ENCODE assay signal across 31 cellular contexts in genomic region chr15:90227816-90228772, GRCh38. TPM values are rescaled to one million over a fixed set of nuclear protein-coding genes. Genes with fewer than 3 reads are reported as not detected.
DNase-seq lines count a peak whose midpoint lies in the region; ATAC-seq and TF ChIP-seq lines count a peak whose summit lies in the region.
"Had no signal": no experiment of that assay in that cellular context is flagged by ENCODE, and none has a peak within 500 bp of the region (broad histone marks: within the 10 kb centered on the region; RNA-seq: fewer than 3 reads in every experiment).

No MANE protein-coding gene starts in this region.

- no peak overlapping the region for H3K4me3 Mint-ChIP-seq in stimulated activated memory B cell treated with anti-CD40 and anti-IgM and Interleukin-4, amounts not matched to agents 10 μg/mL and 1 μg/mL and 100 μg/mL, for 72 hours
- H3K4me3 Mint-ChIP-seq: activated CD4-positive, alpha-beta memory T cell treated with anti-CD3 and anti-CD28 coated beads, Interleukin-2, amount 10 ng/mL, durations not matched to agents 7 days and 5 days; GM23338; nephron progenitor cell; stimulated activated naive B cell treated with anti-CD40 and anti-IgM and Interleukin-4, amounts not matched to agents 10 μg/mL and 1 μg/mL and 100 μg/mL, for 72 hours had no signal

- H3K27ac Mint-ChIP-seq in stimulated activated memory B cell treated with anti-CD40 and anti-IgM and Interleukin-4, amounts not matched to agents 10 μg/mL and 1 μg/mL and 100 μg/mL, for 72 hours: peak overlapping the region; percentile 49
- H3K27ac Mint-ChIP-seq: activated CD4-positive, alpha-beta memory T cell treated with anti-CD3 and anti-CD28 coated beads, Interleukin-2, amount 10 ng/mL, durations not matched to agents 7 days and 5 days; GM23338 had no signal

- ATAC-seq in stimulated activated memory B cell treated with anti-CD40 and anti-IgM and Interleukin-4, amounts not matched to agents 10 μg/mL and 1 μg/mL and 100 μg/mL, for 72 hours: no peak
- ATAC-seq in GM21737 (IDR thresholded peaks at IDR 0.05; ENCODE audit: unreplicated experiment) (no peak), GM18511 (IDR thresholded peaks at IDR 0.05; ENCODE audit: unreplicated experiment) (no peak)
- ATAC-seq: GM23338; left ventricle myocardium superior; right cardiac atrium; stimulated activated naive B cell treated with anti-CD40 and anti-IgM and Interleukin-4, amounts not matched to agents 10 μg/mL and 1 μg/mL and 100 μg/mL, for 72 hours had no signal

- no peaks in the 10 kb centered on the region for H3K9me3 Mint-ChIP-seq in stimulated activated memory B cell treated with anti-CD40 and anti-IgM and Interleukin-4, amounts not matched to agents 10 μg/mL and 1 μg/mL and 100 μg/mL, for 72 hours
- H3K9me3 Mint-ChIP-seq: activated CD4-positive, alpha-beta memory T cell treated with anti-CD3 and anti-CD28 coated beads, Interleukin-2, amount 10 ng/mL, durations not matched to agents 7 days and 5 days; GM23338; nephron progenitor cell; stimulated activated naive B cell treated with anti-CD40 and anti-IgM and Interleukin-4, amounts not matched to agents 10 μg/mL and 1 μg/mL and 100 μg/mL, for 72 hours had no signal

- H3K4me2 ChIP-seq in hepatocyte (no peak overlapping the region), OCI-LY7 (ENCODE audit: low read length) (no peak overlapping the region)
- H3K4me2 ChIP-seq: GM23338 had no signal

- H3K27ac ChIP-seq in hepatocyte (no peak overlapping the region), OCI-LY7 (ENCODE audit: low read depth, low read length, poor library complexity, severe bottlenecking) (no peak overlapping the region)
- H3K27ac ChIP-seq: SJCRH30, suprapubic skin had no signal

- TF ChIP-seq POLR2A in Raji (IDR thresholded peaks at IDR 0.05; ENCODE audit: insufficient read depth, low read depth, low read length): 0 out of 2 replicates have a peak, but pooled peaks have one; percentile 16

- 96% methylated on average over 38 of the region's 38 CpGs for WGBS in hepatocyte (ENCODE audit: low lambda C conversion rate, missing lambda C conversion rate)

- H3K36me3 Mint-ChIP-seq in stimulated activated memory B cell treated with anti-CD40 and anti-IgM and Interleukin-4, amounts not matched to agents 10 μg/mL and 1 μg/mL and 100 μg/mL, for 72 hours: peaks cover 60% of the 10 kb centered on the region

- CTCF ChIA-PET in OCI-LY7 (lab: Charles Lee; ENCODE audit: unreplicated experiment): no interaction called here

- DNase-seq in D341Med (ENCODE audit: low spot score) (peak; percentile 20), hepatocyte (ENCODE audit: low spot score) (peak; percentile 10), OCI-LY7 (ENCODE audit: low spot score) (no peak)
- DNase-seq: activated CD4-positive, alpha-beta memory T cell treated with anti-CD3 and anti-CD28 coated beads, Interleukin-2, amount 10 ng/mL, durations not matched to agents 7 days and 5 days; activated effector memory CD4-positive, alpha-beta T cell treated with anti-CD3 and anti-CD28 coated beads, Interleukin-2, amount 50 U/mL, for 16 hours; activated T-cell treated with anti-CD3 and anti-CD28 coated beads for 4 hours; central memory CD4-positive, alpha-beta T cell; DMS53; islet precursor cell; left ventricle myocardium superior; NCI-H1048; NCI-H1694 treated with DMSO at 0.1 percent for 48 hours; NCI-H526; nephron progenitor cell; NK-92 treated with Interleukin-12 subunit alpha and Interleukin-12 subunit beta, amount 100 ng/mL, for 24 hours; Peyer's patch; SJCRH30; stimulated activated CD4-positive, alpha-beta T cell treated with anti-CD3 and anti-CD28 coated beads, Interleukin-12 subunit alpha, Interleukin-12 subunit beta, amount 100 ng/mL, for 4 hours; stimulated activated CD4-positive, alpha-beta T cell treated with anti-CD3 and anti-CD28 coated beads, Interleukin-4, amount 100 ng/mL, for 24 hours; stimulated activated naive B cell treated with anti-CD40 and anti-IgM and Interleukin-4, amounts not matched to agents 10 μg/mL and 1 μg/mL and 100 μg/mL, for 72 hours had no signal

- H3K36me3 ChIP-seq in hepatocyte (replicated peaks; ENCODE audit: insufficient read depth, low read depth): no peaks in the 10 kb centered on the region
- peaks cover 62% of the 10 kb centered on the region; the same call in 1 of the 2 replicates for H3K36me3 ChIP-seq in OCI-LY7 (ENCODE audit: insufficient read depth, low read length)
- H3K36me3 ChIP-seq: SJCRH30 had no signal

- H4K20me1 ChIP-seq in hepatocyte (ENCODE audit: insufficient read depth, poor library complexity, severe bottlenecking) (no peaks in the 10 kb centered on the region), OCI-LY7 (ENCODE audit: insufficient read depth, low read length) (no peaks in the 10 kb centered on the region)

- no peaks in the 10 kb centered on the region for H3K9me3 ChIP-seq in hepatocyte (ENCODE audit: low read depth)
- H3K9me3 ChIP-seq in OCI-LY7 (ENCODE audit: low read length): no peaks in the 10 kb centered on the region
- H3K9me3 ChIP-seq: Peyer's patch, SJCRH30, suprapubic skin had no signal

- H3K4me3 ChIP-seq in hepatocyte (no peak overlapping the region), OCI-LY7 (ENCODE audit: low read depth, low read length, poor library complexity, severe bottlenecking) (no peak overlapping the region)
- H3K4me3 ChIP-seq: GM23338, Peyer's patch, SJCRH30, suprapubic skin had no signal

- H3K27me3 ChIP-seq in hepatocyte: no peaks in the 10 kb centered on the region
- H3K27me3 ChIP-seq: Peyer's patch, SJCRH30, suprapubic skin had no signal

- no TSS peak for BruUV-seq in OCI-LY7 (replicated peaks; lab: Mats Ljungman, UMichigan)

- TF ChIP-seq CTCF in hepatocyte (IDR thresholded peaks at IDR 0.05; ENCODE audit: poor library complexity) (no peak), OCI-LY7 (conservative IDR thresholded peaks at IDR 0.05; ENCODE audit: low read length) (no peak)

- intact Hi-C loops in OCI-LY7 (cut with micrococcal nuclease; ENCODE audit: unreplicated experiment): no loop called here

- H3K79me2 ChIP-seq in hepatocyte: peaks cover 20% of the 10 kb centered on the region
- peaks cover 20% of the 10 kb centered on the region; the same call in 1 of the 2 replicates for H3K79me2 ChIP-seq in OCI-LY7 (ENCODE audit: insufficient read depth, low read depth, low read length)

- POLR2A ChIA-PET in OCI-LY7 (lab: Charles Lee): no interaction called here

- H3K9me2 ChIP-seq in hepatocyte (replicated peaks; ENCODE audit: insufficient read depth) (no peaks in the 10 kb centered on the region), OCI-LY7 (ENCODE audit: insufficient read depth, low read length) (no peaks in the 10 kb centered on the region)

- peaks cover 44% of the 10 kb centered on the region for H3K4me1 Mint-ChIP-seq in stimulated activated memory B cell treated with anti-CD40 and anti-IgM and Interleukin-4, amounts not matched to agents 10 μg/mL and 1 μg/mL and 100 μg/mL, for 72 hours

- peaks cover 23% of the 10 kb centered on the region for H3K4me1 ChIP-seq in hepatocyte (ENCODE audit: insufficient read depth)
- peaks cover 23% of the 10 kb centered on the region for H3K4me1 ChIP-seq in OCI-LY7 (ENCODE audit: insufficient read depth, low read length, poor library complexity, severe bottlenecking)

- no peaks in the 10 kb centered on the region for H3K27me3 Mint-ChIP-seq in stimulated activated memory B cell treated with anti-CD40 and anti-IgM and Interleukin-4, amounts not matched to agents 10 μg/mL and 1 μg/mL and 100 μg/mL, for 72 hours
- H3K27me3 Mint-ChIP-seq: activated CD4-positive, alpha-beta memory T cell treated with anti-CD3 and anti-CD28 coated beads, Interleukin-2, amount 10 ng/mL, durations not matched to agents 7 days and 5 days; stimulated activated naive B cell treated with anti-CD40 and anti-IgM and Interleukin-4, amounts not matched to agents 10 μg/mL and 1 μg/mL and 100 μg/mL, for 72 hours had no signal

- H2AFZ ChIP-seq in hepatocyte (no peak overlapping the region), OCI-LY7 (ENCODE audit: low read length) (no peak overlapping the region)
- H2AFZ ChIP-seq: GM23338 had no signal

RNA-seq across cellular contexts. Expression of gene CIB1, which starts 5.6 kb away (rescaled TPM):
- 49.6 and 53.3 TPM in 2 replicates for total RNA-seq in hepatocyte
- 161 and 163 TPM in 2 replicates for polyA plus RNA-seq in hepatocyte
- total RNA-seq in OCI-LY7 (2014; rRNA removed; shearing (Covaris generic)): 52.8 and 53.2 TPM in 2 replicates
- total RNA-seq in OCI-LY7 (2022): 54.5 and 66.0 TPM in 2 replicates

RNA-seq across cellular contexts. Expression of gene GDPGP1, which starts 5.9 kb away (rescaled TPM):
- total RNA-seq in hepatocyte (5.1 and 6.8 TPM in 2 replicates), OCI-LY7 (2022) (12.1 and 12.9 TPM in 2 replicates)
- polyA plus RNA-seq in hepatocyte: 0.56 and 1.7 TPM in 2 replicates
- total RNA-seq in OCI-LY7 (2014; rRNA removed; shearing (Covaris generic)): 8.1 and 22.3 TPM in 2 replicates

RNA-seq across cellular contexts. Expression of gene TTLL13, which starts 21.3 kb away (rescaled TPM):
- total RNA-seq in hepatocyte: not detected in 2 replicates
- polyA plus RNA-seq in hepatocyte: 0.27 TPM in 1 of 2 replicates, not detected in the other
- 0.57 and 0.88 TPM in 2 replicates for total RNA-seq in OCI-LY7 (2014; rRNA removed; shearing (Covaris generic))
- 0.77 and 1.3 TPM in 2 replicates for total RNA-seq in OCI-LY7 (2022)
- total RNA-seq: astrocyte, G401, GM23338, osteocyte, Peyer's patch, SJCRH30, urinary bladder had no signal
- polyA plus RNA-seq: GM23338 had no signal

RNA-seq across cellular contexts. Expression of gene SEMA4B, which starts 27.0 kb away (rescaled TPM):
- 19.2 and 27.8 TPM in 2 replicates for total RNA-seq in hepatocyte
- polyA plus RNA-seq in hepatocyte: 43.5 and 47.9 TPM in 2 replicates
- 21.9 and 44.1 TPM in 2 replicates for total RNA-seq in OCI-LY7 (2014; rRNA removed; shearing (Covaris generic))
- 34.9 and 38.2 TPM in 2 replicates for total RNA-seq in OCI-LY7 (2022)

RNA-seq across cellular contexts. Expression of gene NGRN, which starts 37.4 kb away (rescaled TPM):
- total RNA-seq in hepatocyte: 62.3 and 65.9 TPM in 2 replicates
- 60.0 and 60.2 TPM in 2 replicates for polyA plus RNA-seq in hepatocyte
- total RNA-seq in OCI-LY7 (2014; rRNA removed; shearing (Covaris generic)): 65.0 and 72.8 TPM in 2 replicates
- total RNA-seq in OCI-LY7 (2022): 40.0 and 44.4 TPM in 2 replicates
